ENCODE assay signal across 17 cellular contexts in genomic region chr1:93537404-93537803, GRCh38.
DNase-seq lines count a peak whose midpoint lies in the region; ATAC-seq, FAIRE-seq and TF ChIP-seq lines count a peak whose summit lies in the region.
"Had no signal": no experiment of that assay in that cellular context is flagged by ENCODE, and none has a peak within 500 bp of the region (broad histone marks: within the 10 kb centered on the region; RNA-seq: fewer than 3 reads in every experiment).

No MANE protein-coding gene starts in this region.

- FAIRE-seq in H54 (lab: Jason Lieb, UNC), result peak; percentile 23
- FAIRE-seq: A549, D721Med, HepG2, HTR-8/SVneo had no signal

- no peak for ATAC-seq in stimulated activated memory B cell treated with anti-CD40 and anti-IgM and Interleukin-4, amounts not matched to agents 10 μg/mL and 1 μg/mL and 100 μg/mL, for 72 hours
- no peak for ATAC-seq in HG03571 (IDR thresholded peaks at IDR 0.05; ENCODE audit: unreplicated experiment)
- ATAC-seq: A549; CD8-positive, alpha-beta T cell; HepG2 had no signal

- POLR2A ChIA-PET in SK-N-SH (lab: Yijun Ruan, JAX), result no interaction called here

- TF ChIP-seq CTCF in SK-N-SH (IDR thresholded peaks at IDR 0.05) (no peak), glutamatergic neuron (IDR thresholded peaks at IDR 0.05; ENCODE audit: partially characterized antibody, unreplicated experiment) (no peak), adrenal gland (IDR thresholded peaks at IDR 0.05) (no peak)

- peaks cover 9% of the 10 kb centered on the region for H3K9me3 Mint-ChIP-seq in glutamatergic neuron (ENCODE audit: unreplicated experiment)
- H3K9me3 Mint-ChIP-seq in stimulated activated memory B cell treated with anti-CD40 and anti-IgM and Interleukin-4, amounts not matched to agents 10 μg/mL and 1 μg/mL and 100 μg/mL, for 72 hours, result no peaks in the 10 kb centered on the region
- H3K9me3 Mint-ChIP-seq: CD8-positive, alpha-beta T cell; H9 had no signal

- no peak overlapping the region for H2AFZ ChIP-seq in SK-N-SH (ENCODE audit: low read depth)

- H3K4me1 Mint-ChIP-seq in glutamatergic neuron (ENCODE audit: low read depth, unreplicated experiment), result peaks cover 12% of the 10 kb centered on the region
- no peaks in the 10 kb centered on the region for H3K4me1 Mint-ChIP-seq in stimulated activated memory B cell treated with anti-CD40 and anti-IgM and Interleukin-4, amounts not matched to agents 10 μg/mL and 1 μg/mL and 100 μg/mL, for 72 hours
- H3K4me1 Mint-ChIP-seq: H9 had no signal

- no peak for DNase-seq in H54 (ENCODE audit: insufficient read length, low spot score)
- no peak for DNase-seq in SK-N-SH
- no peak for DNase-seq in glutamatergic neuron
- no peak for DNase-seq in adrenal gland
- DNase-seq in NAMALWA (ENCODE audit: low spot score), result no peak
- DNase-seq: CD8-positive, alpha-beta T cell; COR-L47; DMS153; DND-41; H9 had no signal

- no peak overlapping the region for H3K4me2 ChIP-seq in SK-N-SH
- H3K4me2 ChIP-seq: A549 had no signal

- no peaks in the 10 kb centered on the region for H4K20me1 ChIP-seq in SK-N-SH (ENCODE audit: insufficient read depth)

- no peaks in the 10 kb centered on the region for H3K9me2 ChIP-seq in SK-N-SH

- peaks cover 39% of the 10 kb centered on the region for H3F3A ChIP-seq in SK-N-SH (replicated peaks; ENCODE audit: insufficient read depth)

- no peaks in the 10 kb centered on the region for H3K9me3 ChIP-seq in SK-N-SH
- no peaks in the 10 kb centered on the region for H3K9me3 ChIP-seq in adrenal gland (replicated peaks in 1 of 3)
- H3K9me3 ChIP-seq: A549 had no signal

- H3K27ac ChIP-seq in SK-N-SH (ENCODE audit: low read depth in 2 of 2, low read length in 1 of 2) (peak overlapping the region in 1 of 2 experiments; percentile 47; a peak in 2 of 4 replicates), adrenal gland (no peak overlapping the region)
- H3K27ac ChIP-seq: A549 had no signal

- H3K27me3 ChIP-seq in SK-N-SH (ENCODE audit: insufficient read depth), result no peaks in the 10 kb centered on the region
- no peaks in the 10 kb centered on the region for H3K27me3 ChIP-seq in adrenal gland

- H3K4me3 ChIP-seq in SK-N-SH (ENCODE audit: low read depth in 2 of 2, low read length in 1 of 2) (no peak overlapping the region), adrenal gland (no peak overlapping the region)
- H3K4me3 ChIP-seq: A549 had no signal

- no peak overlapping the region for H3K4me3 Mint-ChIP-seq in glutamatergic neuron (ENCODE audit: unreplicated experiment)
- H3K4me3 Mint-ChIP-seq in stimulated activated memory B cell treated with anti-CD40 and anti-IgM and Interleukin-4, amounts not matched to agents 10 μg/mL and 1 μg/mL and 100 μg/mL, for 72 hours, result no peak overlapping the region
- H3K4me3 Mint-ChIP-seq: CD14-positive monocyte; CD8-positive, alpha-beta T cell; H9 had no signal

- H3K27me3 Mint-ChIP-seq in glutamatergic neuron (ENCODE audit: unreplicated experiment), result no peaks in the 10 kb centered on the region
- no peaks in the 10 kb centered on the region for H3K27me3 Mint-ChIP-seq in stimulated activated memory B cell treated with anti-CD40 and anti-IgM and Interleukin-4, amounts not matched to agents 10 μg/mL and 1 μg/mL and 100 μg/mL, for 72 hours

- CTCF ChIA-PET in SK-N-SH (lab: Yijun Ruan, JAX), result no interaction called here

- H3K4me1 ChIP-seq in SK-N-SH (ENCODE audit: control insufficient read depth in 1 of 2, insufficient read depth in 2 of 2, low read depth in 1 of 2, low read length in 1 of 2) (peaks cover 0 to 10% of the 10 kb centered on the region in 2 experiments; a peak in 2 of 4 replicates), adrenal gland (replicated peaks in 1 of 2) (no peaks in the 10 kb centered on the region)
- H3K4me1 ChIP-seq: A549 had no signal

- no peak overlapping the region for H3K9ac ChIP-seq in SK-N-SH

- H3K36me3 ChIP-seq in SK-N-SH (replicated peaks in 1 of 2; ENCODE audit: control insufficient read depth in 1 of 2, insufficient read depth in 2 of 2, low read length in 1 of 2), result peaks cover 33 to 50% of the 10 kb centered on the region in 2 experiments
- H3K36me3 ChIP-seq in adrenal gland (replicated peaks in 1 of 2), result no peaks in the 10 kb centered on the region

- no peaks in the 10 kb centered on the region for H3K36me3 Mint-ChIP-seq in glutamatergic neuron (ENCODE audit: unreplicated experiment)
- H3K36me3 Mint-ChIP-seq in stimulated activated memory B cell treated with anti-CD40 and anti-IgM and Interleukin-4, amounts not matched to agents 10 μg/mL and 1 μg/mL and 100 μg/mL, for 72 hours, result peaks cover 5% of the 10 kb centered on the region
- H3K36me3 Mint-ChIP-seq: CD8-positive, alpha-beta T cell had no signal

- peaks cover 9% of the 10 kb centered on the region for H3K79me2 ChIP-seq in SK-N-SH (ENCODE audit: insufficient read depth)

- no peak for TF ChIP-seq EP300 in SK-N-SH (IDR thresholded peaks at IDR 0.05; ENCODE audit: borderline replicate concordance in 1 of 2, low read depth in 1 of 2, low read length in 1 of 2)

- intact Hi-C loops in adrenal gland (cut with DNase I), result no loop called here

- TF ChIP-seq POLR2A in H54 (IDR thresholded peaks at IDR 0.05; ENCODE audit: low read depth, low read length) (no peak), adrenal gland (IDR thresholded peaks at IDR 0.05) (no peak)

- H3K27ac Mint-ChIP-seq in glutamatergic neuron (ENCODE audit: unreplicated experiment), result peak overlapping the region; percentile 41
- peak overlapping the region; percentile 49 for H3K27ac Mint-ChIP-seq in stimulated activated memory B cell treated with anti-CD40 and anti-IgM and Interleukin-4, amounts not matched to agents 10 μg/mL and 1 μg/mL and 100 μg/mL, for 72 hours
- H3K27ac Mint-ChIP-seq: CD14-positive monocyte; CD8-positive, alpha-beta T cell had no signal

- TF ChIP-seq RAD21 in SK-N-SH (IDR thresholded peaks at IDR 0.05; ENCODE audit: low read length), result no peak

TF ChIP-seq in SK-N-SH, 30 proteins besides CTCF, POLR2A, EP300 and RAD21:
- TF ChIP-seq, protein P1, sequence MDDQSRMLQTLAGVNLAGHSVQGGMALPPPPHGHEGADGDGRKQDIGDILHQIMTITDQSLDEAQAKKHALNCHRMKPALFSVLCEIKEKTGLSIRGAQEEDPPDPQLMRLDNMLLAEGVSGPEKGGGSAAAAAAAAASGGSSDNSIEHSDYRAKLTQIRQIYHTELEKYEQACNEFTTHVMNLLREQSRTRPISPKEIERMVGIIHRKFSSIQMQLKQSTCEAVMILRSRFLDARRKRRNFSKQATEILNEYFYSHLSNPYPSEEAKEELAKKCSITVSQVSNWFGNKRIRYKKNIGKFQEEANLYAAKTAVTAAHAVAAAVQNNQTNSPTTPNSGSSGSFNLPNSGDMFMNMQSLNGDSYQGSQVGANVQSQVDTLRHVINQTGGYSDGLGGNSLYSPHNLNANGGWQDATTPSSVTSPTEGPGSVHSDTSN (IDR thresholded peaks at IDR 0.05), result 0 out of 2 replicates have a peak, but pooled peaks have one; percentile 4
- TF ChIP-seq FOSL2 (IDR thresholded peaks at IDR 0.05; ENCODE audit: borderline replicate concordance, low read depth), result no peak
